In genomic region chr12:56193025-56193578, GRCh38 we compare ENCODE assay signal across 8 cellular contexts. TPM values are rescaled to one million over a fixed set of nuclear protein-coding genes. Genes with fewer than 3 reads are reported as not detected.
DNase-seq lines count a peak whose midpoint lies in the region; ATAC-seq and TF ChIP-seq lines count a peak whose summit lies in the region.

No MANE protein-coding gene starts in this region.

- peaks cover 1% of the 10 kb centered on the region for H3K36me3 Mint-ChIP-seq in activated naive CD4-positive, alpha-beta T cell treated with anti-CD3 and anti-CD28 coated beads for 36 hours (ENCODE audit: low read depth)

- no peaks in the 10 kb centered on the region for H3K27me3 Mint-ChIP-seq in activated naive CD4-positive, alpha-beta T cell treated with anti-CD3 and anti-CD28 coated beads for 36 hours (ENCODE audit: low read depth)

- peaks cover 13% of the 10 kb centered on the region for H3K4me1 Mint-ChIP-seq in activated naive CD4-positive, alpha-beta T cell treated with anti-CD3 and anti-CD28 coated beads for 36 hours (ENCODE audit: low read depth)

- peak overlapping the region; percentile 19 for H3K27ac Mint-ChIP-seq in activated naive CD4-positive, alpha-beta T cell treated with anti-CD3 and anti-CD28 coated beads for 36 hours

- TF ChIP-seq CTCF in GM10266 (IDR thresholded peaks at IDR 0.05; ENCODE audit: control insufficient read depth, insufficient read depth, low read depth, missing control alignments) (peak; percentile 82), gastroesophageal sphincter (IDR thresholded peaks at IDR 0.05) (peak; percentile 80 to 93 (median 86)), prostate gland (IDR thresholded peaks at IDR 0.05) (peak; percentile 66 to 96 (median 82))

- H3K9me3 Mint-ChIP-seq in activated naive CD4-positive, alpha-beta T cell treated with anti-CD3 and anti-CD28 coated beads for 36 hours, result no peaks in the 10 kb centered on the region

- in situ Hi-C loops in SK-MEL-5 (cut with HindIII; ENCODE audit: low pct_unique_long_range_greater_than_20kb, low sequenced_read_pairs), result loop anchor here (5.0 kb wide), 1 partner anchor 76 kb away; the partner anchor contains the start of genes RPL41 and ZC3H10

- H3K27ac ChIP-seq in gastroesophageal sphincter (no peak overlapping the region), prostate gland (no peak overlapping the region)

- peak; percentile 77 for DNase-seq in GM10266 (ENCODE audit: extremely low spot score)
- peak; percentile 62 for DNase-seq in NCI-H1048 (lab: John Stamatoyannopoulos, UW)
- DNase-seq in SK-MEL-5 (ENCODE audit: low read depth, low spot score), result peak; percentile 93
- peak; percentile 93 for DNase-seq in activated naive CD4-positive, alpha-beta T cell treated with anti-CD3 and anti-CD28 coated beads for 36 hours
- DNase-seq in prostate gland (ENCODE audit: low spot score), result peak; percentile 85

- H3K4me1 ChIP-seq in gastroesophageal sphincter, result peaks cover 0 to 16% (median 9%) of the 10 kb centered on the region in 3 donors
- no peaks in the 10 kb centered on the region for H3K4me1 ChIP-seq in prostate gland (replicated peaks)

- intact Hi-C loops in activated naive CD4-positive, alpha-beta T cell treated with anti-CD3 and anti-CD28 coated beads for 36 hours (cut with micrococcal nuclease), result loop anchor here (1.0 to 5.0 kb wide), 8 partner anchors 31 to 308 kb away; partner anchors contain the start of genes ANKRD52, COQ10A, IL23A and NABP2
- intact Hi-C loops in prostate gland (cut with DNase I), result loop anchor here (2.0 to 10.0 kb wide), 2 partner anchors 32 to 272 kb away; partner anchors contain the start of genes NABP2 and SPRYD4

- CTCF ChIA-PET in activated naive CD4-positive, alpha-beta T cell treated with anti-CD3 and anti-CD28 coated beads for 36 hours (lab: Charles Lee), result interaction anchor here (0.6 to 2.9 kb wide), 7 partner anchors 12 to 271 kb away, joined by 3 to 22 read pairs (median 9); partner anchors contain the start of genes ANKRD52, RNF41 and ZC3H10

- H3K36me3 ChIP-seq in gastroesophageal sphincter (no peaks in the 10 kb centered on the region), prostate gland (no peaks in the 10 kb centered on the region)

- 15% methylated on average over 1 of the region's 1 CpG; no CpG with 5 or more reads in 1 of the 2 donors for WGBS in gastroesophageal sphincter (ENCODE audit: low coverage in 1 of 2), 2 donors
- 70% methylated on average over 1 of the region's 1 CpG for WGBS in prostate gland

- no peak for TF ChIP-seq EP300 in gastroesophageal sphincter (IDR thresholded peaks at IDR 0.05)

- H3K27me3 ChIP-seq in gastroesophageal sphincter, result no peaks in the 10 kb centered on the region
- no peaks in the 10 kb centered on the region for H3K27me3 ChIP-seq in prostate gland (replicated peaks; ENCODE audit: insufficient read depth)

- H3K9me3 ChIP-seq in gastroesophageal sphincter (no peaks in the 10 kb centered on the region), prostate gland (no peaks in the 10 kb centered on the region)

- TF ChIP-seq POLR2A in gastroesophageal sphincter (IDR thresholded peaks at IDR 0.05) (no peak), prostate gland (IDR thresholded peaks at IDR 0.05) (no peak)

- no peak overlapping the region for H3K4me3 ChIP-seq in gastroesophageal sphincter
- no peak overlapping the region for H3K4me3 ChIP-seq in prostate gland

- ATAC-seq in gastroesophageal sphincter (no peak), GM18907 (IDR thresholded peaks at IDR 0.05; ENCODE audit: unreplicated experiment) (no peak), GM21360 (IDR thresholded peaks at IDR 0.05; ENCODE audit: unreplicated experiment) (no peak)

- no peak overlapping the region for H3K4me3 Mint-ChIP-seq in activated naive CD4-positive, alpha-beta T cell treated with anti-CD3 and anti-CD28 coated beads for 36 hours

RNA-seq across cellular contexts. Expression of gene SMARCC2, which starts 3.8 kb away (rescaled TPM):
- 20.9 and 39.0 TPM in 2 replicates for total RNA-seq in SK-MEL-5 (2014; rRNA removed; shearing (Covaris generic))
- 43.8 and 63.3 TPM in 2 replicates for polyA plus RNA-seq in SK-MEL-5 (2015; cell fraction: cytosol; rRNA removed)
- polyA plus RNA-seq in SK-MEL-5 (2015; cell fraction: nucleus; rRNA removed), result 102 and 131 TPM in 2 replicates
- total RNA-seq in activated naive CD4-positive, alpha-beta T cell treated with anti-CD3 and anti-CD28 coated beads for 36 hours, result 10 to 100 TPM; 75.8 to 79.0 TPM
- 100 to 1,000 TPM in 1 of 4 donors, 10 to 100 TPM in 3; 76.5 to 109 (median 85.1) TPM for total RNA-seq in gastroesophageal sphincter
- 100 to 1,000 TPM in 1 of 2 donors, 10 to 100 TPM in 1; 60.4 to 101 TPM for total RNA-seq in prostate gland

RNA-seq across cellular contexts. Expression of gene RNF41, which starts 28.6 kb away (rescaled TPM):
- 47.7 and 48.9 TPM in 2 replicates for total RNA-seq in SK-MEL-5 (2014; rRNA removed; shearing (Covaris generic))
- 46.3 and 58.8 TPM in 2 replicates for polyA plus RNA-seq in SK-MEL-5 (2015; cell fraction: cytosol; rRNA removed)
- polyA plus RNA-seq in SK-MEL-5 (2015; cell fraction: nucleus; rRNA removed), result 28.7 and 32.7 TPM in 2 replicates
- 10 to 100 TPM; 26.0 TPM for total RNA-seq in activated naive CD4-positive, alpha-beta T cell treated with anti-CD3 and anti-CD28 coated beads for 36 hours
- total RNA-seq in gastroesophageal sphincter, result 100 to 1,000 TPM in 2 of 4 donors, 10 to 100 TPM in 2; 63.7 to 119 (median 102) TPM
- total RNA-seq in prostate gland, result 10 to 100 TPM; 74.4 to 90.4 TPM

RNA-seq across cellular contexts. Expression of gene NABP2, which starts 31.0 kb away (rescaled TPM):
- 37.8 and 47.5 TPM in 2 replicates for total RNA-seq in SK-MEL-5 (2014; rRNA removed; shearing (Covaris generic))
- 40.7 and 42.8 TPM in 2 replicates for polyA plus RNA-seq in SK-MEL-5 (2015; cell fraction: cytosol; rRNA removed)
- polyA plus RNA-seq in SK-MEL-5 (2015; cell fraction: nucleus; rRNA removed), result 7.7 and 10.9 TPM in 2 replicates
- total RNA-seq in activated naive CD4-positive, alpha-beta T cell treated with anti-CD3 and anti-CD28 coated beads for 36 hours, result 10 to 100 TPM; 57.4 to 59.0 TPM
- 10 to 100 TPM; 23.7 to 34.7 (median 28.8) TPM for total RNA-seq in gastroesophageal sphincter
- 10 to 100 TPM; 21.4 to 33.2 TPM for total RNA-seq in prostate gland

RNA-seq across cellular contexts. Expression of gene MYL6, which starts 34.9 kb away (rescaled TPM):
- 483 and 574 TPM in 2 replicates for total RNA-seq in SK-MEL-5 (2014; rRNA removed; shearing (Covaris generic))
- polyA plus RNA-seq in SK-MEL-5 (2015; cell fraction: cytosol; rRNA removed), result 310 and 389 TPM in 2 replicates
- 208 and 222 TPM in 2 replicates for polyA plus RNA-seq in SK-MEL-5 (2015; cell fraction: nucleus; rRNA removed)
- total RNA-seq in activated naive CD4-positive, alpha-beta T cell treated with anti-CD3 and anti-CD28 coated beads for 36 hours, result 100 to 1,000 TPM; 841 to 868 TPM
- 1,000 to 10,000 TPM; 5,300 to 6,545 (median 5,874) TPM for total RNA-seq in gastroesophageal sphincter
- total RNA-seq in prostate gland, result 1,000 to 10,000 TPM; 1,587 to 1,792 TPM

RNA-seq across cellular contexts. Expression of gene SLC39A5, which starts 36.7 kb away (rescaled TPM):
- total RNA-seq in SK-MEL-5 (2014; rRNA removed; shearing (Covaris generic)), result not detected in 2 replicates
- polyA plus RNA-seq in SK-MEL-5 (2015; cell fraction: cytosol; rRNA removed), result 0.13 TPM in 1 of 2 replicates, not detected in the other
- 1.6 TPM in 1 of 2 replicates, not detected in the other for polyA plus RNA-seq in SK-MEL-5 (2015; cell fraction: nucleus; rRNA removed)
- 1 to 10 TPM in 1 of 2 experiments, under 1 TPM in 1; 0.98 to 1.8 TPM for total RNA-seq in activated naive CD4-positive, alpha-beta T cell treated with anti-CD3 and anti-CD28 coated beads for 36 hours
- total RNA-seq in gastroesophageal sphincter, result 1 to 10 TPM in 1 of 4 donors, not detected in 3; 1.7 TPM
- not detected for total RNA-seq in prostate gland
